In genomic region chr14:93318927-93319326, GRCh38 we compare ENCODE assay signal across 1 cellular context.
TF ChIP-seq lines count a peak whose summit lies in the region.

No MANE protein-coding gene starts in this region.

TF ChIP-seq in WTC11, 78 proteins besides CTCF, POLR2A, EP300 and RAD21 (continued from another document):
- TF ChIP-seq ARID4B (CRISPR knock-in tag; IDR thresholded peaks at IDR 0.05; ENCODE audit: borderline replicate concordance) = no peak
TF ChIP-seq in WTC11: peak in this region for 0.
